In genomic region chr2:126496493-126496892, GRCh38 we compare ENCODE assay signal across 14 cellular contexts.
DNase-seq lines count a peak whose midpoint lies in the region; ATAC-seq and TF ChIP-seq lines count a peak whose summit lies in the region.
"Had no signal": no experiment of that assay in that cellular context is flagged by ENCODE, and none has a peak within 500 bp of the region (broad histone marks: within the 10 kb centered on the region; RNA-seq: fewer than 3 reads in every experiment).

No MANE protein-coding gene starts in this region.

- no peaks in the 10 kb centered on the region for H3K9me3 ChIP-seq in SJCRH30 (replicated peaks)
- H3K9me3 ChIP-seq: colonic mucosa had no signal

- no peaks in the 10 kb centered on the region for H3K27me3 ChIP-seq in GM06990 (replicated peaks; ENCODE audit: control insufficient read depth, insufficient read depth, low read length)
- no peaks in the 10 kb centered on the region for H3K27me3 ChIP-seq in SJCRH30
- H3K27me3 ChIP-seq: colonic mucosa, uterus had no signal

- no peaks in the 10 kb centered on the region for H3K36me3 Mint-ChIP-seq in activated CD8-positive, alpha-beta memory T cell treated with anti-CD3 and anti-CD28 coated beads, Interleukin-2, amount 10 ng/mL, durations not matched to agents 7 days and 5 days

- H3K9me3 Mint-ChIP-seq in activated CD8-positive, alpha-beta memory T cell treated with anti-CD3 and anti-CD28 coated beads, Interleukin-2, amount 10 ng/mL, durations not matched to agents 7 days and 5 days (ENCODE audit: low read depth) = peaks cover 5% of the 10 kb centered on the region

- CTCF ChIA-PET in activated CD8-positive, alpha-beta memory T cell treated with anti-CD3 and anti-CD28 coated beads, Interleukin-2, amount 10 ng/mL, durations not matched to agents 7 days and 5 days (lab: Charles Lee) = no interaction called here

- no peak overlapping the region for H3K4me3 Mint-ChIP-seq in activated CD8-positive, alpha-beta memory T cell treated with anti-CD3 and anti-CD28 coated beads, Interleukin-2, amount 10 ng/mL, durations not matched to agents 7 days and 5 days

- no peak overlapping the region for H3K27ac ChIP-seq in SJCRH30
- H3K27ac ChIP-seq: colonic mucosa, uterus had no signal

- H3K4me1 ChIP-seq in SJCRH30 = no peaks in the 10 kb centered on the region
- H3K4me1 ChIP-seq: colonic mucosa, uterus had no signal

- TF ChIP-seq CTCF in GM06990 (IDR thresholded peaks at IDR 0.05; ENCODE audit: insufficient read depth, low read length, poor library complexity, severe bottlenecking) = no peak

- no peaks in the 10 kb centered on the region for H3K4me1 Mint-ChIP-seq in activated CD8-positive, alpha-beta memory T cell treated with anti-CD3 and anti-CD28 coated beads, Interleukin-2, amount 10 ng/mL, durations not matched to agents 7 days and 5 days

- H3K36me3 ChIP-seq in GM06990 (ENCODE audit: control insufficient read depth, insufficient read depth, low read length) = no peaks in the 10 kb centered on the region
- H3K36me3 ChIP-seq in SJCRH30 = no peaks in the 10 kb centered on the region
- H3K36me3 ChIP-seq: colonic mucosa, uterus had no signal

- no peak overlapping the region for H3K27ac Mint-ChIP-seq in activated CD8-positive, alpha-beta memory T cell treated with anti-CD3 and anti-CD28 coated beads, Interleukin-2, amount 10 ng/mL, durations not matched to agents 7 days and 5 days
- H3K27ac Mint-ChIP-seq: activated naive CD4-positive, alpha-beta T cell treated with anti-CD3 and anti-CD28 coated beads, Interleukin-2, amount 50 U/mL, for 72 hours had no signal

- H3K4me3 ChIP-seq in GM06990 (replicated peaks; ENCODE audit: low read depth, low read length) = no peak overlapping the region
- no peak overlapping the region for H3K4me3 ChIP-seq in SJCRH30
- H3K4me3 ChIP-seq: colonic mucosa, uterus had no signal

- peak; percentile 97 for ATAC-seq in GM18909 (IDR thresholded peaks at IDR 0.05; ENCODE audit: poor library complexity, unreplicated experiment)
- ATAC-seq in GM21786 (IDR thresholded peaks at IDR 0.05; ENCODE audit: unreplicated experiment) = peak; percentile 89
- peak; percentile 92 for ATAC-seq in HG03159 (IDR thresholded peaks at IDR 0.05; ENCODE audit: unreplicated experiment)
- no peak for ATAC-seq in activated CD8-positive, alpha-beta memory T cell treated with anti-CD3 and anti-CD28 coated beads, Interleukin-2, amount 10 ng/mL, durations not matched to agents 7 days and 5 days

- H3K27me3 Mint-ChIP-seq in activated CD8-positive, alpha-beta memory T cell treated with anti-CD3 and anti-CD28 coated beads, Interleukin-2, amount 10 ng/mL, durations not matched to agents 7 days and 5 days = peaks cover 6% of the 10 kb centered on the region

- DNase-seq in GM06990 (ENCODE audit: extremely low read depth, insufficient read length) = peak; percentile 77
- DNase-seq in activated CD8-positive, alpha-beta memory T cell treated with anti-CD3 and anti-CD28 coated beads, Interleukin-2, amount 10 ng/mL, durations not matched to agents 7 days and 5 days = no peak
- no peak for DNase-seq in GF-D8 (lab: John Stamatoyannopoulos, UW)
- no peak for DNase-seq in SJCRH30
- DNase-seq in NCI-H1092 (lab: John Stamatoyannopoulos, UW) = no peak
- DNase-seq: colonic mucosa, DMS79 treated with DMSO at 0.1 percent for 48 hours, GOT3, KG1, uterus had no signal
